ENCODE assay signal across 15 cellular contexts in genomic region chr6:22826961-22827360, GRCh38.
DNase-seq lines count a peak whose midpoint lies in the region; ATAC-seq and TF ChIP-seq lines count a peak whose summit lies in the region.
"Had no signal": no experiment of that assay in that cellular context is flagged by ENCODE, and none has a peak within 500 bp of the region (broad histone marks: within the 10 kb centered on the region; RNA-seq: fewer than 3 reads in every experiment).

No MANE protein-coding gene starts in this region.

- TF ChIP-seq CTCF in astrocyte of the spinal cord (IDR thresholded peaks at IDR 0.05; ENCODE audit: low read depth, low read length) (no peak), thoracic aorta (IDR thresholded peaks at IDR 0.05) (no peak), WERI-Rb-1 (IDR thresholded peaks at IDR 0.05; ENCODE audit: low read depth, low read length) (no peak)

- H3K27me3 ChIP-seq in HUES48 (ENCODE audit: control insufficient read depth, insufficient read depth, low read length) (no peaks in the 10 kb centered on the region), thoracic aorta (replicated peaks; ENCODE audit: insufficient read depth) (no peaks in the 10 kb centered on the region), WERI-Rb-1 (ENCODE audit: insufficient read depth, low read depth, severe bottlenecking) (no peaks in the 10 kb centered on the region)
- H3K27me3 ChIP-seq: ovary had no signal

- H3K9me3 ChIP-seq in HUES48 (ENCODE audit: control insufficient read depth, insufficient read depth, low read length) (no peaks in the 10 kb centered on the region), thoracic aorta (no peaks in the 10 kb centered on the region), WERI-Rb-1 (ENCODE audit: severe bottlenecking) (no peaks in the 10 kb centered on the region)
- H3K9me3 ChIP-seq: ovary had no signal

- in situ Hi-C loops in astrocyte of the spinal cord (cut with HindIII; ENCODE audit: low sequenced_read_pairs): no loop called here

- H3K27ac ChIP-seq in HUES48 (ENCODE audit: low read depth, low read length) (peak overlapping the region; percentile 86), thoracic aorta (peak overlapping the region; percentile 77 to 86), WERI-Rb-1 (no peak overlapping the region)

- DNase-seq in astrocyte of the spinal cord (ENCODE audit: low read depth, low spot score) (peak; percentile 71), kidney glomerular epithelial cell (lab: John Stamatoyannopoulos, UW) (peak; percentile 70), thoracic aorta (ENCODE audit: low spot score) (no peak), WERI-Rb-1 (no peak)
- DNase-seq: activated CD4-positive, alpha-beta T cell treated with anti-CD3 and anti-CD28 coated beads for 36 hours; C1 segment of cervical spinal cord; HCEC 1CT; NCI-H1436 treated with DMSO at 0.1 percent for 48 hours; NCI-H524 treated with DMSO at 0.1 percent for 48 hours; ovary; stimulated activated CD4-positive, alpha-beta T cell treated with anti-CD3 and anti-CD28 coated beads, Interleukin-15, amount 100 ng/mL, for 24 hours had no signal

- H3K4me3 ChIP-seq in HUES48 (ENCODE audit: low read depth, low read length) (no peak overlapping the region), astrocyte of the spinal cord (ENCODE audit: low read depth, low read length) (no peak overlapping the region), thoracic aorta (no peak overlapping the region), WERI-Rb-1 (ENCODE audit: low read depth, low read length) (no peak overlapping the region)
- H3K4me3 ChIP-seq: K562, ovary had no signal

- ATAC-seq in thoracic aorta (ENCODE audit: insufficient number of reproducible peaks, low FRiP score, low read depth) (no peak), HG03342 (IDR thresholded peaks at IDR 0.05; ENCODE audit: unreplicated experiment) (no peak), GM18858 (IDR thresholded peaks at IDR 0.05; ENCODE audit: unreplicated experiment) (no peak)
- ATAC-seq: activated CD4-positive, alpha-beta T cell treated with anti-CD3 and anti-CD28 coated beads for 36 hours; K562 had no signal

- H3K36me3 ChIP-seq in HUES48 (ENCODE audit: control insufficient read depth, insufficient read depth, low read length) (no peaks in the 10 kb centered on the region), thoracic aorta (no peaks in the 10 kb centered on the region), WERI-Rb-1 (no peaks in the 10 kb centered on the region)
- H3K36me3 ChIP-seq: ovary had no signal

- no peak overlapping the region for H3K9ac ChIP-seq in HUES48 (ENCODE audit: low read depth, low read length)

- peaks cover 21% of the 10 kb centered on the region for H3K4me1 ChIP-seq in HUES48 (ENCODE audit: control insufficient read depth, insufficient read depth, low read length)
- H3K4me1 ChIP-seq in thoracic aorta (ENCODE audit: control insufficient read depth in 1 of 2, low read depth in 2 of 2): peaks cover 14 to 26% of the 10 kb centered on the region in 2 donors

Comparison
In these comparisons a context has a peak if more than half of its experiments do, and no peak if none do; other contexts are left out.
1. DNase-seq: peak in astrocyte of the spinal cord (single experiment) and kidney glomerular epithelial cell (single experiment); none in thoracic aorta (single experiment) and WERI-Rb-1 (single experiment).